1 cellular context compared by ENCODE assay signal in genomic region chr3:23934253-23934652, GRCh38.
TF ChIP-seq lines count a peak whose summit lies in the region.

No MANE protein-coding gene starts in this region.

TF ChIP-seq in HepG2, 621 proteins besides CTCF, POLR2A, EP300 and RAD21:
- TF ChIP-seq YEATS4 (CRISPR knock-in tag; IDR thresholded peaks at IDR 0.05; ENCODE audit: borderline replicate concordance) (no peak), SIN3B (IDR thresholded peaks at IDR 0.05; ENCODE audit: low read length) (no peak), ETS1 (CRISPR knock-in tag; IDR thresholded peaks at IDR 0.05) (no peak), PREB (CRISPR knock-in tag; IDR thresholded peaks at IDR 0.05) (no peak), ATF7 (IDR thresholded peaks at IDR 0.05) (peak; percentile 81), ATF7 (CRISPR knock-in tag; IDR thresholded peaks at IDR 0.05) (no peak), KLF16 (CRISPR knock-in tag; IDR thresholded peaks at IDR 0.05) (no peak)
